Comparison of ENCODE assay signal across 29 cellular contexts in the genomic region with DNA sequence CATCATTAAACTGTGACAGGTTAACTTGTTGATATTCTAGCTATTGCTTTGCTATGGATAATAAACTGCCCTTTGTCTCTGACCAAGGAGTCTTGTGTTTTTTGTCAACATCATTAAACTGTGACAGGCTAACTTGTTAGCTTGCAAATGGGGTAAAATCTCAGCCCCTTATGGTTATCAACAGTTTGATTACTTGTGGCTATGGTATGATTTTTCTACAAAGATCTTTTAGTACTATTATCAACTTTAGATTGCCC. TPM values are rescaled to one million over a fixed set of nuclear protein-coding genes. Genes with fewer than 3 reads are reported as not detected.
"Had no signal": no experiment of that assay in that cellular context is flagged by ENCODE, and none has a peak within 500 bp of the region (broad histone marks: within the 10 kb centered on the region; RNA-seq: fewer than 3 reads in every experiment).

No MANE protein-coding gene starts in this region.

- H3K4me3 ChIP-seq: ascending aorta, breast epithelium, cardiac muscle cell, colonic mucosa, esophagus muscularis mucosa, gastroesophageal sphincter, heart right ventricle had no signal

- H3K9me3 ChIP-seq: ascending aorta, breast epithelium, colonic mucosa, esophagus muscularis mucosa, gastroesophageal sphincter, heart right ventricle had no signal

- DNase-seq: activated CD4-positive, alpha-beta memory T cell treated with anti-CD3 and anti-CD28 coated beads, Interleukin-2, amount 10 ng/mL, durations not matched to agents 7 days and 5 days; activated CD4-positive, alpha-beta T cell treated with anti-CD3 and anti-CD28 coated beads for 36 hours; activated CD4-positive, alpha-beta T cell treated with anti-CD3 and anti-CD28 coated beads, Interleukin-2, amount 10 ng/mL, durations not matched to agents 24 days and 14 days; activated CD4-positive, CD25-positive, alpha-beta regulatory T cell; activated CD4-positive, CD25-positive, alpha-beta regulatory T cell treated with anti-CD3 and anti-CD28 coated beads, Interleukin-2, amount 50 U/mL, for 72 hours; activated CD8-positive, alpha-beta memory T cell treated with anti-CD3 and anti-CD28 coated beads, Interleukin-2, amount 50 U/mL, for 48 hours; activated gamma-delta T cell; activated naive CD4-positive, alpha-beta T cell; activated naive CD4-positive, alpha-beta T cell treated with anti-CD3 and anti-CD28 coated beads, Interleukin-2, amount 10 ng/mL, durations not matched to agents 7 days and 5 days; activated naive CD8-positive, alpha-beta T cell treated with anti-CD3 and anti-CD28 coated beads, Interleukin-2, amount 10 ng/mL, durations not matched to agents 7 days and 5 days; activated T-cell treated with anti-CD3 and anti-CD28 coated beads for 4 hours; activated T-cell treated with anti-CD3 and anti-CD28 coated beads, Interleukin-2, amount 50 U/mL, for 24 hours; activated T-cell treated with anti-CD3 and anti-CD28 coated beads, Interleukin-2, amount 50 U/mL, for 72 hours; central memory CD4-positive, alpha-beta T cell; cerebellar nuclear complex; colonic mucosa; effector CD8-positive, alpha-beta T cell; erythroblast; foreskin melanocyte; heart right ventricle; T-helper 1 cell; T-helper 17 cell; T1000 had no signal

- ATAC-seq: activated CD4-positive, alpha-beta T cell treated with anti-CD3 and anti-CD28 coated beads for 36 hours; activated naive CD4-positive, alpha-beta T cell treated with anti-CD3 and anti-CD28 coated beads, Interleukin-2, amount 50 U/mL, for 72 hours; activated T-cell treated with anti-CD3 and anti-CD28 coated beads, Interleukin-2, amount 50 U/mL, for 72 hours; gastroesophageal sphincter; heart right ventricle; T-helper 17 cell had no signal

- H3K27me3 ChIP-seq: ascending aorta, breast epithelium, cardiac muscle cell, colonic mucosa, esophagus muscularis mucosa, gastroesophageal sphincter, heart right ventricle had no signal

- H3K36me3 ChIP-seq: ascending aorta, breast epithelium, cardiac muscle cell, colonic mucosa, esophagus muscularis mucosa, gastroesophageal sphincter, heart right ventricle had no signal

- H3K27ac ChIP-seq: ascending aorta, breast epithelium, cardiac muscle cell, colonic mucosa, heart right ventricle had no signal

- H3K4me1 ChIP-seq: breast epithelium, colonic mucosa had no signal

RNA-seq across cellular contexts. Expression of a gene that starts 35.9 kb away (rescaled TPM):
- total RNA-seq: activated CD4-positive, alpha-beta T cell treated with anti-CD3 and anti-CD28 coated beads, Interleukin-2, amount 10 ng/mL, durations not matched to agents 24 days and 14 days; ascending aorta; T-helper 17 cell had no signal
